ENCODE assay signal across 1 cellular context in genomic region chr1:185733818-185734709, GRCh38.
TF ChIP-seq lines count a peak whose summit lies in the region.

Gene HMCN1, plus strand, starts transcription at chr1:185734391. Its CDS starts 389 bp downstream, at chr1:185734780.

TF ChIP-seq in HepG2, 621 proteins besides CTCF, POLR2A, EP300 and RAD21 (continued from another document and continues in another):
- TF ChIP-seq ZNF501 (CRISPR knock-in tag; IDR thresholded peaks at IDR 0.05) (peak; percentile 44; the same call in 1 of the 2 replicates), E2F2 (CRISPR knock-in tag; IDR thresholded peaks at IDR 0.05; ENCODE audit: borderline replicate concordance) (no peak), SOX6 (IDR thresholded peaks at IDR 0.05) (no peak), SOX6 (CRISPR knock-in tag; IDR thresholded peaks at IDR 0.05) (no peak), ZNF510 (CRISPR knock-in tag; IDR thresholded peaks at IDR 0.05; ENCODE audit: low read depth) (no peak), LRRFIP1 (CRISPR knock-in tag; conservative IDR thresholded peaks at IDR 0.05) (no peak), ZNF777 (CRISPR knock-in tag; IDR thresholded peaks at IDR 0.05) (no peak), ZNF44 (CRISPR knock-in tag; IDR thresholded peaks at IDR 0.05) (no peak), FOXA1 (IDR thresholded peaks at IDR 0.05) (no peak), FOXA1 (CRISPR knock-in tag; IDR thresholded peaks at IDR 0.05) (peak; percentile 56), ATAD3A (CRISPR knock-in tag; IDR thresholded peaks at IDR 0.05) (no peak), HMGXB4 (CRISPR knock-in tag; IDR thresholded peaks at IDR 0.05; ENCODE audit: borderline replicate concordance in 1 of 2, low read depth in 1 of 2) (0 out of 4 replicates have a peak, but pooled peaks have one; percentile 25 to 30), ZNF709 (CRISPR knock-in tag; IDR thresholded peaks at IDR 0.05) (0 out of 2 replicates have a peak, but pooled peaks have one; percentile 35), ATF4 (CRISPR knock-in tag; IDR thresholded peaks at IDR 0.05) (no peak), NFYC (CRISPR knock-in tag; IDR thresholded peaks at IDR 0.05) (peak; percentile 50), PHF5A (CRISPR knock-in tag; IDR thresholded peaks at IDR 0.05; ENCODE audit: low read depth, unreplicated experiment) (no peak), GABPB1 (CRISPR knock-in tag; IDR thresholded peaks at IDR 0.05) (peak; percentile 43; the same call in 1 of the 2 replicates), ZNF432 (CRISPR knock-in tag; IDR thresholded peaks at IDR 0.05; ENCODE audit: borderline replicate concordance) (no peak), ZNF570 (CRISPR knock-in tag; IDR thresholded peaks at IDR 0.05; ENCODE audit: borderline replicate concordance) (no peak), ZNF891 (CRISPR knock-in tag; IDR thresholded peaks at IDR 0.05) (0 out of 2 replicates have a peak, but pooled peaks have one; percentile 17), DR1 (CRISPR knock-in tag; IDR thresholded peaks at IDR 0.05) (no peak), ARID5B (CRISPR knock-in tag; IDR thresholded peaks at IDR 0.05) (0 out of 2 replicates have a peak, but pooled peaks have one; percentile 5), ZNF34 (CRISPR knock-in tag; IDR thresholded peaks at IDR 0.05; ENCODE audit: borderline replicate concordance) (no peak), MIXL1 (CRISPR knock-in tag; IDR thresholded peaks at IDR 0.05) (no peak), NFKB2 (CRISPR knock-in tag; IDR thresholded peaks at IDR 0.05; ENCODE audit: borderline replicate concordance) (no peak), HNRNPLL (IDR thresholded peaks at IDR 0.05; ENCODE audit: low read depth, low read length, poor library complexity, severe bottlenecking) (peak; percentile 31), ZNF780A (CRISPR knock-in tag; IDR thresholded peaks at IDR 0.05) (no peak), ZBTB20 (CRISPR knock-in tag; IDR thresholded peaks at IDR 0.05; ENCODE audit: borderline replicate concordance, low read depth) (0 out of 2 replicates have a peak, but pooled peaks have one; percentile 14), MXD1 (CRISPR knock-in tag; IDR thresholded peaks at IDR 0.05) (no peak), ZNF768 (CRISPR knock-in tag; IDR thresholded peaks at IDR 0.05) (0 out of 2 replicates have a peak, but pooled peaks have one; percentile 12), ZNF598 (CRISPR knock-in tag; IDR thresholded peaks at IDR 0.05; ENCODE audit: borderline replicate concordance) (no peak), SMAD9 (CRISPR knock-in tag; IDR thresholded peaks at IDR 0.05) (no peak), ZNF75D (CRISPR knock-in tag; IDR thresholded peaks at IDR 0.05; ENCODE audit: borderline replicate concordance) (no peak), SNAPC2 (CRISPR knock-in tag; IDR thresholded peaks at IDR 0.05) (no peak), MXI1 (IDR thresholded peaks at IDR 0.05; ENCODE audit: borderline replicate concordance, low read depth, low read length) (no peak), NCOA1 (CRISPR knock-in tag; IDR thresholded peaks at IDR 0.05) (no peak)
- TF ChIP-seq, protein P1, sequence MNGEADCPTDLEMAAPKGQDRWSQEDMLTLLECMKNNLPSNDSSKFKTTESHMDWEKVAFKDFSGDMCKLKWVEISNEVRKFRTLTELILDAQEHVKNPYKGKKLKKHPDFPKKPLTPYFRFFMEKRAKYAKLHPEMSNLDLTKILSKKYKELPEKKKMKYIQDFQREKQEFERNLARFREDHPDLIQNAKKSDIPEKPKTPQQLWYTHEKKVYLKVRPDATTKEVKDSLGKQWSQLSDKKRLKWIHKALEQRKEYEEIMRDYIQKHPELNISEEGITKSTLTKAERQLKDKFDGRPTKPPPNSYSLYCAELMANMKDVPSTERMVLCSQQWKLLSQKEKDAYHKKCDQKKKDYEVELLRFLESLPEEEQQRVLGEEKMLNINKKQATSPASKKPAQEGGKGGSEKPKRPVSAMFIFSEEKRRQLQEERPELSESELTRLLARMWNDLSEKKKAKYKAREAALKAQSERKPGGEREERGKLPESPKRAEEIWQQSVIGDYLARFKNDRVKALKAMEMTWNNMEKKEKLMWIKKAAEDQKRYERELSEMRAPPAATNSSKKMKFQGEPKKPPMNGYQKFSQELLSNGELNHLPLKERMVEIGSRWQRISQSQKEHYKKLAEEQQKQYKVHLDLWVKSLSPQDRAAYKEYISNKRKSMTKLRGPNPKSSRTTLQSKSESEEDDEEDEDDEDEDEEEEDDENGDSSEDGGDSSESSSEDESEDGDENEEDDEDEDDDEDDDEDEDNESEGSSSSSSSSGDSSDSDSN (CRISPR knock-in tag; IDR thresholded peaks at IDR 0.05) = peak; percentile 79; the same call in 1 of the 2 replicates
- TF ChIP-seq, protein P2, sequence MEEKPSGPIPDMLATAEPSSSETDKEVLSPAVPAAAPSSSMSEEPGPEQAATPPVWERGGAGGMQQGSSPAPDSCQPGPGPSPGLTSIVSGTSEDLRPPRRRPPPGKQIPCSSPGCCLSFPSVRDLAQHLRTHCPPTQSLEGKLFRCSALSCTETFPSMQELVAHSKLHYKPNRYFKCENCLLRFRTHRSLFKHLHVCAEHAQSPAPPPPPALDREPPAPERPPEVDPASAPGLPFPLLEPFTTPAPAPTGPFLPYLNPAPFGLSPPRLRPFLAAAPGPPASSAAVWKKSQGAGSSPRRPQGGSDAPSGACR (CRISPR knock-in tag; IDR thresholded peaks at IDR 0.05) = no peak
- TF ChIP-seq, protein P3, sequence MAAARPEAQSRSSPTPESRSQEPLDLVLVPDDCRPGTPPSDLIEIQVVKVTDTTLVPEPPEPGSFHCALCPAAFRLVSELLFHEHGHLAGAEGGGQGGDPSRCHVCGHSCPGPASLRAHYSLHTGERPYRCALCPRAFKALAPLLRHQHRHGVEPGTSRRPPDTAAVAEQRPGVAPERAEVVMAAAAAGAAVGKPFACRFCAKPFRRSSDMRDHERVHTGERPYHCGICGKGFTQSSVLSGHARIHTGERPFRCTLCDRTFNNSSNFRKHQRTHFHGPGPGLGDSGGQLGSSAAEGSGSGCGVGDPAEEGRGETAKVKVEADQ (CRISPR knock-in tag; IDR thresholded peaks at IDR 0.05; ENCODE audit: borderline replicate concordance) = 0 out of 2 replicates have a peak, but pooled peaks have one; percentile 28
- TF ChIP-seq, protein P4, sequence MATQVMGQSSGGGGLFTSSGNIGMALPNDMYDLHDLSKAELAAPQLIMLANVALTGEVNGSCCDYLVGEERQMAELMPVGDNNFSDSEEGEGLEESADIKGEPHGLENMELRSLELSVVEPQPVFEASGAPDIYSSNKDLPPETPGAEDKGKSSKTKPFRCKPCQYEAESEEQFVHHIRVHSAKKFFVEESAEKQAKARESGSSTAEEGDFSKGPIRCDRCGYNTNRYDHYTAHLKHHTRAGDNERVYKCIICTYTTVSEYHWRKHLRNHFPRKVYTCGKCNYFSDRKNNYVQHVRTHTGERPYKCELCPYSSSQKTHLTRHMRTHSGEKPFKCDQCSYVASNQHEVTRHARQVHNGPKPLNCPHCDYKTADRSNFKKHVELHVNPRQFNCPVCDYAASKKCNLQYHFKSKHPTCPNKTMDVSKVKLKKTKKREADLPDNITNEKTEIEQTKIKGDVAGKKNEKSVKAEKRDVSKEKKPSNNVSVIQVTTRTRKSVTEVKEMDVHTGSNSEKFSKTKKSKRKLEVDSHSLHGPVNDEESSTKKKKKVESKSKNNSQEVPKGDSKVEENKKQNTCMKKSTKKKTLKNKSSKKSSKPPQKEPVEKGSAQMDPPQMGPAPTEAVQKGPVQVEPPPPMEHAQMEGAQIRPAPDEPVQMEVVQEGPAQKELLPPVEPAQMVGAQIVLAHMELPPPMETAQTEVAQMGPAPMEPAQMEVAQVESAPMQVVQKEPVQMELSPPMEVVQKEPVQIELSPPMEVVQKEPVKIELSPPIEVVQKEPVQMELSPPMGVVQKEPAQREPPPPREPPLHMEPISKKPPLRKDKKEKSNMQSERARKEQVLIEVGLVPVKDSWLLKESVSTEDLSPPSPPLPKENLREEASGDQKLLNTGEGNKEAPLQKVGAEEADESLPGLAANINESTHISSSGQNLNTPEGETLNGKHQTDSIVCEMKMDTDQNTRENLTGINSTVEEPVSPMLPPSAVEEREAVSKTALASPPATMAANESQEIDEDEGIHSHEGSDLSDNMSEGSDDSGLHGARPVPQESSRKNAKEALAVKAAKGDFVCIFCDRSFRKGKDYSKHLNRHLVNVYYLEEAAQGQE (IDR thresholded peaks at IDR 0.05; ENCODE audit: borderline replicate concordance in 1 of 2, low read depth in 1 of 2, low read length in 2 of 2) = no peak
- TF ChIP-seq, protein P5, sequence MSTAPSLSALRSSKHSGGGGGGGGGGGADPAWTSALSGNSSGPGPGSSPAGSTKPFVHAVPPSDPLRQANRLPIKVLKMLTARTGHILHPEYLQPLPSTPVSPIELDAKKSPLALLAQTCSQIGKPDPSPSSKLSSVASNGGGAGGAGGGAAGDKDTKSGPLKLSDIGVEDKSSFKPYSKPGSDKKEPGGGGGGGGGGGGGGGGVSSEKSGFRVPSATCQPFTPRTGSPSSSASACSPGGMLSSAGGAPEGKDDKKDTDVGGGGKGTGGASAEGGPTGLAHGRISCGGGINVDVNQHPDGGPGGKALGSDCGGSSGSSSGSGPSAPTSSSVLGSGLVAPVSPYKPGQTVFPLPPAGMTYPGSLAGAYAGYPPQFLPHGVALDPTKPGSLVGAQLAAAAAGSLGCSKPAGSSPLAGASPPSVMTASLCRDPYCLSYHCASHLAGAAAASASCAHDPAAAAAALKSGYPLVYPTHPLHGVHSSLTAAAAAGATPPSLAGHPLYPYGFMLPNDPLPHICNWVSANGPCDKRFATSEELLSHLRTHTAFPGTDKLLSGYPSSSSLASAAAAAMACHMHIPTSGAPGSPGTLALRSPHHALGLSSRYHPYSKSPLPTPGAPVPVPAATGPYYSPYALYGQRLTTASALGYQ (CRISPR knock-in tag; IDR thresholded peaks at IDR 0.05) = no peak
